In the genomic region with DNA sequence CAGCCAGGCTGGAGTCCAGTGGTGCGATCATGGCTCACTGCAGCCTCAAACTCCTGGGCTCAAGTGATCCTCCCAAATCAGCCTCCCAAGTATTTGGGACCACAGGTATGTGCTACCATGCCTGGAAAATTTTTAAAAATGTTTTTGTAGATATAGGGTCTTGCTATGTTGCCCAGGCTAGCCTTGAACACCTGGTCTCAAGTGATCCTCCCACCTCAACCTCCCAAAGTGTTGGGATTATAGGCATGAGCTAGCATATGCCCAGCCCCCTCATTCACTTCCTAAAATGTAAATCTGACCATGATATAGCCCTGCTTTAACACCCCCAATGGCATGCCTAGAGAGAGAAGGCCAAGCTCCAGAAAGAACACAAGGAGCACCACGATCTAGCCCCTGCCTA, we compare ENCODE assay signal across 18 cellular contexts.
DNase-seq lines count a peak whose midpoint lies in the region; ATAC-seq and TF ChIP-seq lines count a peak whose summit lies in the region.
"Had no signal": no experiment of that assay in that cellular context is flagged by ENCODE, and none has a peak within 500 bp of the region (broad histone marks: within the 10 kb centered on the region; RNA-seq: fewer than 3 reads in every experiment).

No MANE protein-coding gene starts in this region.

- TF ChIP-seq EP300 in gastroesophageal sphincter (IDR thresholded peaks at IDR 0.05) = no peak

- peaks cover 2 to 100% of the 10 kb centered on the region in 2 donors for H3K36me3 ChIP-seq in gastroesophageal sphincter
- peaks cover 49% of the 10 kb centered on the region for H3K36me3 ChIP-seq in rectal smooth muscle tissue (ENCODE audit: control insufficient read depth, insufficient read depth, low read length)
- H3K36me3 ChIP-seq in tibial artery = peaks cover 95 to 100% (median 95%) of the 10 kb centered on the region in 3 donors

- H3K9me3 Mint-ChIP-seq in activated naive CD4-positive, alpha-beta T cell treated with anti-CD3 and anti-CD28 coated beads, Interleukin-2, amount 50 U/mL, for 72 hours = no peaks in the 10 kb centered on the region
- H3K9me3 Mint-ChIP-seq in type B pancreatic cell = peaks cover 6% of the 10 kb centered on the region
- H3K9me3 Mint-ChIP-seq: CD4-positive, alpha-beta T cell; GM23338; HFFc6 had no signal

- ATAC-seq in activated naive CD4-positive, alpha-beta T cell treated with anti-CD3 and anti-CD28 coated beads, Interleukin-2, amount 50 U/mL, for 72 hours = no peak
- no peak for ATAC-seq in gastroesophageal sphincter
- no peak for ATAC-seq in GM18519 (IDR thresholded peaks at IDR 0.05; ENCODE audit: low FRiP score, unreplicated experiment)
- ATAC-seq: GM23338 had no signal

- H3K4me3 Mint-ChIP-seq in type B pancreatic cell = no peak overlapping the region
- H3K4me3 Mint-ChIP-seq: CD4-positive, alpha-beta T cell; GM23338; HFFc6 had no signal

- H3K4me1 ChIP-seq in gastroesophageal sphincter (peaks cover 0 to 73% (median 0%) of the 10 kb centered on the region in 3 donors), rectal smooth muscle tissue (ENCODE audit: control insufficient read depth, insufficient read depth, low read length) (no peaks in the 10 kb centered on the region), tibial artery (peaks cover 0 to 6% (median 0%) of the 10 kb centered on the region in 4 donors)
- H3K4me1 ChIP-seq: A549 had no signal

- peak overlapping the region; percentile 24 to 78 (median 54) for H3K27ac ChIP-seq in gastroesophageal sphincter
- H3K27ac ChIP-seq in rectal smooth muscle tissue (ENCODE audit: low read depth, low read length) = peak overlapping the region; percentile 30
- peak overlapping the region in 1 of 2 donors; percentile 48 for H3K27ac ChIP-seq in tibial artery
- H3K27ac ChIP-seq: 22Rv1, A549, C4-2B, HL-60 had no signal

- TF ChIP-seq POLR2A in gastroesophageal sphincter (IDR thresholded peaks at IDR 0.05) = no peak

- intact Hi-C loops in tibial artery (cut with DNase I; ENCODE audit: low total_unique reads) = no loop called here

- TF ChIP-seq CTCF in gastroesophageal sphincter (IDR thresholded peaks at IDR 0.05) = no peak
- TF ChIP-seq CTCF in type B pancreatic cell (conservative IDR thresholded peaks at IDR 0.05) = no peak
- no peak for TF ChIP-seq CTCF in tibial artery (IDR thresholded peaks at IDR 0.05)

- H3K4me1 Mint-ChIP-seq in type B pancreatic cell (ENCODE audit: unreplicated experiment) = no peaks in the 10 kb centered on the region
- H3K4me1 Mint-ChIP-seq: GM23338 had no signal

- peak overlapping the region; percentile 16 to 64 for H3K27ac Mint-ChIP-seq in activated naive CD4-positive, alpha-beta T cell treated with anti-CD3 and anti-CD28 coated beads, Interleukin-2, amount 50 U/mL, for 72 hours
- peak overlapping the region; percentile 52 for H3K27ac Mint-ChIP-seq in type B pancreatic cell
- H3K27ac Mint-ChIP-seq: CD4-positive, alpha-beta T cell; GM23338; HFFc6 had no signal

- H3K27me3 ChIP-seq in gastroesophageal sphincter (no peaks in the 10 kb centered on the region), rectal smooth muscle tissue (ENCODE audit: control insufficient read depth, insufficient read depth, low read length) (no peaks in the 10 kb centered on the region), tibial artery (no peaks in the 10 kb centered on the region)

- no peak for DNase-seq in activated naive CD4-positive, alpha-beta T cell treated with anti-CD3 and anti-CD28 coated beads, Interleukin-2, amount 50 U/mL, for 72 hours (ENCODE audit: low spot score in 2 of 2)
- DNase-seq in activated naive CD4-positive, alpha-beta T cell treated with anti-CD3 and anti-CD28 coated beads, Interleukin-2, amount 50 U/mL, for 16 hours = no peak
- DNase-seq in type B pancreatic cell (ENCODE audit: extremely low spot score, unreplicated experiment) (no peak), DMS 273 treated with DMSO at 0.1 percent for 48 hours (lab: John Stamatoyannopoulos, UW) (no peak), tibial artery (no peak)
- DNase-seq: AML-193; CD4-positive, alpha-beta T cell; DMS79 treated with DMSO at 0.1 percent for 48 hours; HCEC 1CT had no signal

- peaks cover 0 to 4% of the 10 kb centered on the region in 2 donors for H3K36me3 Mint-ChIP-seq in activated naive CD4-positive, alpha-beta T cell treated with anti-CD3 and anti-CD28 coated beads, Interleukin-2, amount 50 U/mL, for 72 hours
- no peaks in the 10 kb centered on the region for H3K36me3 Mint-ChIP-seq in type B pancreatic cell

- H3K9me3 ChIP-seq in gastroesophageal sphincter (no peaks in the 10 kb centered on the region), tibial artery (no peaks in the 10 kb centered on the region)
- H3K9me3 ChIP-seq: A549 had no signal

- H3K4me3 ChIP-seq in gastroesophageal sphincter = no peak overlapping the region
- H3K4me3 ChIP-seq in rectal smooth muscle tissue (ENCODE audit: low read length) = no peak overlapping the region
- no peak overlapping the region for H3K4me3 ChIP-seq in tibial artery
- H3K4me3 ChIP-seq: A549, GM23338 had no signal

- no peak overlapping the region for H3K9ac ChIP-seq in rectal smooth muscle tissue (ENCODE audit: low read length)

- 53 to 64% methylated on average over 1 to 2 of the region's 2 CpGs for WGBS in gastroesophageal sphincter (ENCODE audit: low coverage in 1 of 2), 2 donors

- no peaks in the 10 kb centered on the region for H3K27me3 Mint-ChIP-seq in type B pancreatic cell
- H3K27me3 Mint-ChIP-seq: CD4-positive, alpha-beta T cell had no signal
